In genomic region chr19:53874384-53874995, GRCh38 we compare ENCODE assay signal across 1 cellular context.
TF ChIP-seq lines count a peak whose summit lies in the region.

No MANE protein-coding gene starts in this region.

TF ChIP-seq in HepG2, 621 proteins besides CTCF, POLR2A, EP300 and RAD21:
- TF ChIP-seq RAD51 (IDR thresholded peaks at IDR 0.05; ENCODE audit: borderline replicate concordance) (no peak), ZNF234 (CRISPR knock-in tag; conservative IDR thresholded peaks at IDR 0.05) (no peak), RBM39 (IDR thresholded peaks at IDR 0.05; ENCODE audit: low read depth, low read length, poor library complexity, severe bottlenecking) (no peak)
